In genomic region chr11:9386901-9387300, GRCh38 we compare ENCODE assay signal across 11 cellular contexts. TPM values are rescaled to one million over a fixed set of nuclear protein-coding genes. Genes with fewer than 3 reads are reported as not detected.
DNase-seq lines count a peak whose midpoint lies in the region; ATAC-seq, FAIRE-seq and TF ChIP-seq lines count a peak whose summit lies in the region.
"Had no signal": no experiment of that assay in that cellular context is flagged by ENCODE, and none has a peak within 500 bp of the region (broad histone marks: within the 10 kb centered on the region; RNA-seq: fewer than 3 reads in every experiment).

No MANE protein-coding gene starts in this region.

- H3K36me3 Mint-ChIP-seq in activated naive CD4-positive, alpha-beta T cell treated with anti-CD3 and anti-CD28 coated beads, Interleukin-2, amount 10 ng/mL, durations not matched to agents 7 days and 5 days, result peaks cover 19% of the 10 kb centered on the region
- H3K36me3 Mint-ChIP-seq in stimulated activated effector memory CD8-positive, alpha-beta T cell treated with anti-CD3 and anti-CD28 coated beads, Interleukin-12 subunit alpha, Interleukin-12 subunit beta, amount 100 ng/mL, for 72 hours, result peaks cover 79% of the 10 kb centered on the region

- H3K9ac ChIP-seq in OCI-LY3 (ENCODE audit: low read length), result peak overlapping the region; percentile 93; the same call in 1 of the 2 replicates
- no peak overlapping the region for H3K9ac ChIP-seq in endothelial cell of umbilical vein (replicated peaks; ENCODE audit: extremely low read depth, insufficient read depth, low read length)

- intact Hi-C loops in endothelial cell of umbilical vein (cut with micrococcal nuclease), result loop anchor here (10.0 kb wide), 2 partner anchors 212 to 372 kb away; no protein-coding TSS in a partner anchor

- peaks cover 78% of the 10 kb centered on the region for H3K79me2 ChIP-seq in OCI-LY3 (ENCODE audit: low read length)
- H3K79me2 ChIP-seq in endothelial cell of umbilical vein (ENCODE audit: control insufficient read depth, insufficient read depth, low read length), result peaks cover 74% of the 10 kb centered on the region

- no peak for DNase-seq in activated naive CD4-positive, alpha-beta T cell treated with anti-CD3 and anti-CD28 coated beads, Interleukin-2, amount 10 ng/mL, durations not matched to agents 7 days and 5 days
- no peak for DNase-seq in activated naive CD4-positive, alpha-beta T cell treated with anti-CD3 and anti-CD28 coated beads, Interleukin-2, amount 50 U/mL, for 16 hours
- no peak for DNase-seq in endothelial cell of umbilical vein (ENCODE audit: low read depth, low spot score)
- DNase-seq in stimulated activated effector memory CD8-positive, alpha-beta T cell treated with anti-CD3 and anti-CD28 coated beads, Interleukin-12 subunit alpha, Interleukin-12 subunit beta, amount 100 ng/mL, for 72 hours (ENCODE audit: low spot score in 2 of 2), result no peak
- no peak for DNase-seq in effector memory CD4-positive, alpha-beta T cell
- DNase-seq in cerebellar nuclear complex (lab: John Stamatoyannopoulos, UW), result no peak
- DNase-seq: heart left ventricle, nucleus accumbens had no signal

- no TSS peak for BruUV-seq in endothelial cell of umbilical vein (replicated peaks; lab: Mats Ljungman, UMichigan)

- H3K4me2 ChIP-seq in OCI-LY3 (ENCODE audit: low read length) (peak overlapping the region; percentile 91), endothelial cell of umbilical vein (ENCODE audit: insufficient read depth, low read length) (peak overlapping the region; percentile 90)

- no peak for TF ChIP-seq CTCF in OCI-LY3 (IDR thresholded peaks at IDR 0.05; ENCODE audit: low read depth, low read length)
- no peak for TF ChIP-seq CTCF in endothelial cell of umbilical vein (IDR thresholded peaks at IDR 0.05; ENCODE audit: extremely low read depth in 1 of 2, insufficient read depth in 1 of 2, low read depth in 1 of 2, low read length in 2 of 2)

- CTCF ChIA-PET in activated naive CD4-positive, alpha-beta T cell treated with anti-CD3 and anti-CD28 coated beads, Interleukin-2, amount 10 ng/mL, durations not matched to agents 7 days and 5 days (lab: Charles Lee), result interaction anchor here (2.0 kb wide), 1 partner anchor 73 kb away, joined by 4 read pairs; no protein-coding TSS in a partner anchor
- CTCF ChIA-PET in endothelial cell of umbilical vein (lab: Charles Lee), result interaction anchor here (1.2 to 3.4 kb wide), 4 partner anchors 32 to 221 kb away, joined by 3 to 20 read pairs (median 7); no protein-coding TSS in a partner anchor

- H3K27ac Mint-ChIP-seq in activated naive CD4-positive, alpha-beta T cell treated with anti-CD3 and anti-CD28 coated beads, Interleukin-2, amount 10 ng/mL, durations not matched to agents 7 days and 5 days, result no peak overlapping the region
- peak overlapping the region; percentile 17 for H3K27ac Mint-ChIP-seq in stimulated activated effector memory CD8-positive, alpha-beta T cell treated with anti-CD3 and anti-CD28 coated beads, Interleukin-12 subunit alpha, Interleukin-12 subunit beta, amount 100 ng/mL, for 72 hours

- POLR2A ChIA-PET in endothelial cell of umbilical vein (lab: Charles Lee), result no interaction called here

- H2AFZ ChIP-seq in OCI-LY3 (ENCODE audit: low read depth, low read length) (no peak overlapping the region), endothelial cell of umbilical vein (ENCODE audit: low read depth, low read length) (no peak overlapping the region)

- H3K4me3 Mint-ChIP-seq in activated naive CD4-positive, alpha-beta T cell treated with anti-CD3 and anti-CD28 coated beads, Interleukin-2, amount 10 ng/mL, durations not matched to agents 7 days and 5 days, result peak overlapping the region; percentile 46
- H3K4me3 Mint-ChIP-seq in stimulated activated effector memory CD8-positive, alpha-beta T cell treated with anti-CD3 and anti-CD28 coated beads, Interleukin-12 subunit alpha, Interleukin-12 subunit beta, amount 100 ng/mL, for 72 hours, result peak overlapping the region; percentile 94

- H3K4me1 ChIP-seq in OCI-LY3 (ENCODE audit: low read length), result peaks cover 20% of the 10 kb centered on the region
- peaks cover 18% of the 10 kb centered on the region for H3K4me1 ChIP-seq in endothelial cell of umbilical vein (ENCODE audit: control insufficient read depth, extremely low read depth, insufficient read depth, low read length)
- no peaks in the 10 kb centered on the region for H3K4me1 ChIP-seq in effector memory CD4-positive, alpha-beta T cell (ENCODE audit: control insufficient read depth, insufficient read depth, low read length, poor library complexity, severe bottlenecking)

- peak overlapping the region; percentile 19 for H3K27ac ChIP-seq in OCI-LY3 (ENCODE audit: low read length)
- no peak overlapping the region for H3K27ac ChIP-seq in endothelial cell of umbilical vein (ENCODE audit: insufficient read depth, low read depth, low read length)
- H3K27ac ChIP-seq in effector memory CD4-positive, alpha-beta T cell (ENCODE audit: insufficient read depth, low read length, poor library complexity, severe bottlenecking), result no peak overlapping the region

- H3K9me3 ChIP-seq in OCI-LY3 (ENCODE audit: insufficient read depth, low read length) (no peaks in the 10 kb centered on the region), endothelial cell of umbilical vein (replicated peaks; ENCODE audit: control insufficient read depth, insufficient read depth, low read length) (no peaks in the 10 kb centered on the region)
- no peaks in the 10 kb centered on the region for H3K9me3 ChIP-seq in effector memory CD4-positive, alpha-beta T cell (ENCODE audit: control insufficient read depth, low read length)
- H3K9me3 ChIP-seq: heart left ventricle had no signal

- H3K4me3 ChIP-seq in OCI-LY3 (ENCODE audit: low read length) (peak overlapping the region; percentile 96), endothelial cell of umbilical vein (replicated peaks in 1 of 3; ENCODE audit: insufficient read depth in 1 of 3, low read depth in 1 of 3, low read length in 3 of 3) (peak overlapping the region in 1 of 3 experiments; percentile 90)
- H3K4me3 ChIP-seq in effector memory CD4-positive, alpha-beta T cell (ENCODE audit: insufficient read depth, low read depth, low read length, poor library complexity, severe bottlenecking), result no peak overlapping the region

- no peak for TF ChIP-seq POLR2A in endothelial cell of umbilical vein (IDR thresholded peaks at IDR 0.05; ENCODE audit: low read depth, low read length)

- ATAC-seq in stimulated activated effector memory CD8-positive, alpha-beta T cell treated with anti-CD3 and anti-CD28 coated beads, Interleukin-12 subunit alpha, Interleukin-12 subunit beta, amount 100 ng/mL, for 72 hours, result no peak
- no peak for ATAC-seq in GM18873 (IDR thresholded peaks at IDR 0.05; ENCODE audit: low FRiP score, unreplicated experiment)
- ATAC-seq: heart left ventricle had no signal

- H3K9me1 ChIP-seq in endothelial cell of umbilical vein (replicated peaks; ENCODE audit: control insufficient read depth, extremely low read depth, insufficient read depth, low read length), result no peaks in the 10 kb centered on the region

- no peaks in the 10 kb centered on the region for H3K9me3 Mint-ChIP-seq in activated naive CD4-positive, alpha-beta T cell treated with anti-CD3 and anti-CD28 coated beads, Interleukin-2, amount 10 ng/mL, durations not matched to agents 7 days and 5 days
- peaks cover 2% of the 10 kb centered on the region for H3K9me3 Mint-ChIP-seq in stimulated activated effector memory CD8-positive, alpha-beta T cell treated with anti-CD3 and anti-CD28 coated beads, Interleukin-12 subunit alpha, Interleukin-12 subunit beta, amount 100 ng/mL, for 72 hours

- H3K27me3 ChIP-seq in OCI-LY3 (ENCODE audit: low read depth, low read length) (no peaks in the 10 kb centered on the region), endothelial cell of umbilical vein (ENCODE audit: control insufficient read depth in 2 of 2, insufficient read depth in 2 of 2, low read length in 2 of 2) (no peaks in the 10 kb centered on the region)
- no peaks in the 10 kb centered on the region for H3K27me3 ChIP-seq in effector memory CD4-positive, alpha-beta T cell (replicated peaks; ENCODE audit: control insufficient read depth, insufficient read depth, low read length, poor library complexity, severe bottlenecking)
- H3K27me3 ChIP-seq: heart left ventricle had no signal

- H3K36me3 ChIP-seq in OCI-LY3 (replicated peaks; ENCODE audit: low read depth, low read length), result peaks cover 23% of the 10 kb centered on the region
- peaks cover 2% of the 10 kb centered on the region in 2 experiments for H3K36me3 ChIP-seq in endothelial cell of umbilical vein (ENCODE audit: control insufficient read depth in 2 of 2, extremely low read depth in 1 of 2, insufficient read depth in 2 of 2, low read length in 2 of 2)
- H3K36me3 ChIP-seq in effector memory CD4-positive, alpha-beta T cell (ENCODE audit: control insufficient read depth, insufficient read depth, low read length), result no peaks in the 10 kb centered on the region

- H4K20me1 ChIP-seq in OCI-LY3 (ENCODE audit: insufficient read depth, low read length), result peaks cover 42% of the 10 kb centered on the region
- H4K20me1 ChIP-seq in endothelial cell of umbilical vein (replicated peaks; ENCODE audit: control insufficient read depth, extremely low read depth, insufficient read depth, low read length), result peaks cover 22% of the 10 kb centered on the region

- H3K4me1 Mint-ChIP-seq in activated naive CD4-positive, alpha-beta T cell treated with anti-CD3 and anti-CD28 coated beads, Interleukin-2, amount 10 ng/mL, durations not matched to agents 7 days and 5 days, result peaks cover 40% of the 10 kb centered on the region
- peaks cover 24% of the 10 kb centered on the region for H3K4me1 Mint-ChIP-seq in stimulated activated effector memory CD8-positive, alpha-beta T cell treated with anti-CD3 and anti-CD28 coated beads, Interleukin-12 subunit alpha, Interleukin-12 subunit beta, amount 100 ng/mL, for 72 hours

- FAIRE-seq in endothelial cell of umbilical vein (lab: Jason Lieb, UNC), result no peak
- FAIRE-seq: D721Med had no signal

- dilution Hi-C loops in endothelial cell of umbilical vein (cut with MboI; ENCODE audit: extremely low pct_ligation_motif_present, low sequenced_read_pairs), result no loop called here

- no peaks in the 10 kb centered on the region for H3K27me3 Mint-ChIP-seq in activated naive CD4-positive, alpha-beta T cell treated with anti-CD3 and anti-CD28 coated beads, Interleukin-2, amount 10 ng/mL, durations not matched to agents 7 days and 5 days

TF ChIP-seq in endothelial cell of umbilical vein, 7 proteins besides CTCF, POLR2A, EP300 and RAD21 (continues in another document):
- TF ChIP-seq FOS (IDR thresholded peaks at IDR 0.05; ENCODE audit: borderline replicate concordance, insufficient read depth, low read length) (no peak), JUN (IDR thresholded peaks at IDR 0.05; ENCODE audit: borderline replicate concordance, insufficient read depth, insufficient read length, low read depth) (no peak)

RNA-seq across cellular contexts. Expression of gene IPO7, which starts 2.4 kb away (rescaled TPM):
- 161 and 170 TPM in 2 replicates for total RNA-seq in endothelial cell of umbilical vein
- polyA plus RNA-seq in endothelial cell of umbilical vein, result 23.0 and 32.9 TPM in 2 replicates
- polyA plus RNA-seq in endothelial cell of umbilical vein (2011; cell fraction: cytosol; rRNA removed), result 42.3 and 43.3 TPM in 2 replicates
- 38.4 and 62.9 TPM in 2 replicates for polyA plus RNA-seq in endothelial cell of umbilical vein (2011; cell fraction: nucleus; rRNA removed)
- polyA plus RNA-seq in endothelial cell of umbilical vein (2012), result 94.7 and 111 TPM in 2 replicates
- polyA minus RNA-seq in endothelial cell of umbilical vein, result 84.7 and 99.7 TPM in 2 replicates
- polyA minus RNA-seq in endothelial cell of umbilical vein (2011; cell fraction: cytosol; rRNA and poly(A)+ RNA removed), result 604 TPM
- 70.8 and 145 TPM in 2 replicates for polyA minus RNA-seq in endothelial cell of umbilical vein (2011; cell fraction: nucleus; rRNA and poly(A)+ RNA removed)
